In genomic region chr9:117714282-117714681, GRCh38 we compare ENCODE assay signal across 15 cellular contexts.
DNase-seq lines count a peak whose midpoint lies in the region; FAIRE-seq and TF ChIP-seq lines count a peak whose summit lies in the region.
"Had no signal": no experiment of that assay in that cellular context is flagged by ENCODE, and none has a peak within 500 bp of the region (broad histone marks: within the 10 kb centered on the region; RNA-seq: fewer than 3 reads in every experiment).

No MANE protein-coding gene starts in this region.

- DNase-seq in NCI-H748 (lab: John Stamatoyannopoulos, UW; ENCODE audit: unreplicated experiment) (peak; percentile 38), NCI-H748 treated with DMSO at 0.1 percent for 48 hours (lab: John Stamatoyannopoulos, UW) (no peak), D721Med (ENCODE audit: insufficient read length, low spot score) (no peak), iPS-NIHi7 (ENCODE audit: extremely low spot score) (peak; percentile 45), NCI-H345 treated with DMSO at 0.1 percent for 48 hours (lab: John Stamatoyannopoulos, UW; ENCODE audit: unreplicated experiment) (no peak), MV-4-11 (lab: John Stamatoyannopoulos, UW) (no peak), superior temporal gyrus (ENCODE audit: extremely low spot score) (no peak)
- DNase-seq: activated CD8-positive, alpha-beta memory T cell treated with anti-CD3 and anti-CD28 coated beads, Interleukin-2, amount 10 ng/mL, durations not matched to agents 7 days and 5 days; activated naive CD4-positive, alpha-beta T cell treated with Interleukin-2 at 50 U/mL for 16 hours; effector memory CD8-positive, alpha-beta T cell; NCI-H1436 treated with DMSO at 0.1 percent for 48 hours; T-helper 9 cell had no signal

- no peak overlapping the region for H3K4me3 ChIP-seq in OCI-LY1 (ENCODE audit: low read depth, low read length, poor library complexity, severe bottlenecking)
- H3K4me3 ChIP-seq: K562 had no signal

- no peaks in the 10 kb centered on the region for H4K20me1 ChIP-seq in OCI-LY1 (ENCODE audit: insufficient read depth, low read length)

- TF ChIP-seq CTCF in D721Med (IDR thresholded peaks at IDR 0.05; ENCODE audit: insufficient read depth, missing control alignments) (peak; percentile 9), OCI-LY1 (IDR thresholded peaks at IDR 0.05; ENCODE audit: low read length) (peak; percentile 54; the same call in 1 of the 2 replicates)

- no peaks in the 10 kb centered on the region for H3F3A ChIP-seq in OCI-LY1 (ENCODE audit: insufficient read depth, low read length)

- H3K9me3 ChIP-seq in OCI-LY1 (ENCODE audit: low read length): no peaks in the 10 kb centered on the region

- H3K4me2 ChIP-seq in OCI-LY1 (ENCODE audit: low read length): no peak overlapping the region

- H3K27ac ChIP-seq in OCI-LY1 (ENCODE audit: low read depth, low read length, poor library complexity, severe bottlenecking): no peak overlapping the region

- H3K27me3 ChIP-seq in OCI-LY1 (ENCODE audit: insufficient read depth, low read length): no peaks in the 10 kb centered on the region

- no peak overlapping the region for H2AFZ ChIP-seq in OCI-LY1 (ENCODE audit: low read length)

- no peaks in the 10 kb centered on the region for H3K36me3 ChIP-seq in OCI-LY1 (ENCODE audit: insufficient read depth, low read length)

- no peaks in the 10 kb centered on the region for H3K9me2 ChIP-seq in OCI-LY1 (ENCODE audit: low read depth, low read length)

- H3K4me1 ChIP-seq in OCI-LY1 (ENCODE audit: insufficient read depth, low read length, severe bottlenecking): peaks cover 16% of the 10 kb centered on the region

- FAIRE-seq in D721Med (lab: Jason Lieb, UNC): no peak
- FAIRE-seq: bronchial epithelial cell, K562 had no signal

- H3K79me2 ChIP-seq in OCI-LY1 (ENCODE audit: insufficient read depth, low read length): no peaks in the 10 kb centered on the region

- H3K9ac ChIP-seq in OCI-LY1 (ENCODE audit: low read length): no peak overlapping the region

Comparison
In these comparisons a context has a peak if more than half of its experiments do, and no peak if none do; other contexts are left out.
1. DNase-seq: peak in NCI-H748 (single experiment) and iPS-NIHi7 (single experiment); none in NCI-H748 treated with DMSO at 0.1 percent for 48 hours (single experiment), D721Med (single experiment), NCI-H345 treated with DMSO at 0.1 percent for 48 hours (single experiment), MV-4-11 (single experiment) and superior temporal gyrus (single experiment).